ENCODE assay signal across 8 cellular contexts in the genomic region with DNA sequence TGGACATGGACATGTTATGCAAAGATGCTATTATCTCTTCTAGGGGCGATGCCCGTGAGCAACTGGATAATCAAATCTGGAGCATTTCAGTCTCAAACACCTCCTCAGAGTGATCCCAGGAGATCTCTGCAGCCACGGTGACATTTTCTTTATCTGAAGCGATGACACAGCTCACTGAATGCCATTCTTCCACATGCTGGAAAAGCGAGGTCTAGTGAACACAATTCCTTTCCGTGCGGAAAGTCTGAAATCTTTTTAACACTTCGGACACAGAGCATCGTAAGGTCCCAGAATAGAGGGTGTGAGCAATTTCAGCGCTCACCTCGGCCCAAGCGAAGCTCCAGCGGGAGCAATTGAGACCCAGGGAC. TPM values are rescaled to one million over a fixed set of nuclear protein-coding genes. Genes with fewer than 3 reads are reported as not detected.
DNase-seq lines count a peak whose midpoint lies in the region; ATAC-seq, FAIRE-seq and TF ChIP-seq lines count a peak whose summit lies in the region.

No MANE protein-coding gene starts in this region.

- no peak for ATAC-seq in CD4-positive, CD25-positive, alpha-beta regulatory T cell (ENCODE audit: low read depth in 2 of 2)
- no peak for ATAC-seq in GM21381 (IDR thresholded peaks at IDR 0.05; ENCODE audit: unreplicated experiment)
- no peak for ATAC-seq in GM21737 (IDR thresholded peaks at IDR 0.05; ENCODE audit: unreplicated experiment)

- H3K27ac Mint-ChIP-seq in CD4-positive, CD25-positive, alpha-beta regulatory T cell, result peak overlapping the region in 2 of 3 donors; percentile 73 to 93
- H3K27ac Mint-ChIP-seq in nephron, result peak overlapping the region; percentile 53 to 84 (median 81)

- H3K27ac ChIP-seq in CD4-positive, CD25-positive, alpha-beta regulatory T cell (ENCODE audit: insufficient read depth, low read length, poor library complexity, severe bottlenecking), result peak overlapping the region; percentile 75
- H3K27ac ChIP-seq in coronary artery, result peak overlapping the region; percentile 75 to 89

- no peaks in the 10 kb centered on the region for H3K27me3 ChIP-seq in CD4-positive, CD25-positive, alpha-beta regulatory T cell (ENCODE audit: control insufficient read depth, insufficient read depth, low read length)

- peaks cover 7% of the 10 kb centered on the region for H3K36me3 Mint-ChIP-seq in CD4-positive, CD25-positive, alpha-beta regulatory T cell
- H3K36me3 Mint-ChIP-seq in nephron (ENCODE audit: low read depth), result peaks cover 20% of the 10 kb centered on the region

- no peaks in the 10 kb centered on the region for H3K27me3 Mint-ChIP-seq in CD4-positive, CD25-positive, alpha-beta regulatory T cell
- H3K27me3 Mint-ChIP-seq in nephron (ENCODE audit: low read depth), result no peaks in the 10 kb centered on the region

- TF ChIP-seq CTCF in coronary artery (IDR thresholded peaks at IDR 0.05) (no peak), nephron (IDR thresholded peaks at IDR 0.05; ENCODE audit: unreplicated experiment in 3 of 3) (no peak)

- peak overlapping the region; percentile 89 to 98 (median 95) for H3K4me3 Mint-ChIP-seq in CD4-positive, CD25-positive, alpha-beta regulatory T cell
- peak overlapping the region; percentile 79 to 90 (median 87) for H3K4me3 Mint-ChIP-seq in nephron

- peaks cover 26% of the 10 kb centered on the region for H3K4me1 ChIP-seq in CD4-positive, CD25-positive, alpha-beta regulatory T cell (ENCODE audit: control insufficient read depth, insufficient read depth, low read length, poor library complexity, severe bottlenecking)

- H3K36me3 ChIP-seq in CD4-positive, CD25-positive, alpha-beta regulatory T cell (ENCODE audit: control insufficient read depth, insufficient read depth, low read length), result peaks cover 9% of the 10 kb centered on the region

- H3K4me3 ChIP-seq in CD4-positive, CD25-positive, alpha-beta regulatory T cell (ENCODE audit: low read depth, low read length), result peak overlapping the region; percentile 95
- peak overlapping the region; percentile 97 for H3K4me3 ChIP-seq in Jurkat, Clone E6-1 (ENCODE audit: low read length)
- H3K4me3 ChIP-seq in coronary artery, result peak overlapping the region; percentile 82

- no peak for DNase-seq in CD4-positive, CD25-positive, alpha-beta regulatory T cell
- DNase-seq in Jurkat, Clone E6-1 (ENCODE audit: low read depth, low spot score), result no peak
- DNase-seq in coronary artery (ENCODE audit: low spot score) (no peak), GM12892 (ENCODE audit: insufficient read length) (no peak)
- DNase-seq in stimulated activated CD8-positive, alpha-beta memory T cell treated with anti-CD3 and anti-CD28 coated beads, Interleukin-4, amount 100 ng/mL, for 48 hours, result no peak

- TF ChIP-seq POLR2A in GM12892 (IDR thresholded peaks at IDR 0.05; ENCODE audit: low read depth, low read length), result no peak

- H3K4me1 Mint-ChIP-seq in CD4-positive, CD25-positive, alpha-beta regulatory T cell, result peaks cover 4 to 58% (median 30%) of the 10 kb centered on the region in 4 donors
- peaks cover 21% of the 10 kb centered on the region for H3K4me1 Mint-ChIP-seq in nephron

- no peaks in the 10 kb centered on the region for H3K9me3 ChIP-seq in CD4-positive, CD25-positive, alpha-beta regulatory T cell (ENCODE audit: control insufficient read depth in 2 of 2, low read length in 2 of 2)

- H3K9me3 Mint-ChIP-seq in CD4-positive, CD25-positive, alpha-beta regulatory T cell, result no peaks in the 10 kb centered on the region
- no peaks in the 10 kb centered on the region for H3K9me3 Mint-ChIP-seq in nephron

- no peak for FAIRE-seq in GM12892 (lab: Jason Lieb, UNC)

RNA-seq across cellular contexts. Expression of a gene that starts 0.5 kb away (rescaled TPM):
- total RNA-seq in CD4-positive, CD25-positive, alpha-beta regulatory T cell, result 0.27 TPM
- polyA plus RNA-seq in CD4-positive, CD25-positive, alpha-beta regulatory T cell, result under 1 TPM; 0.07 to 0.53 (median 0.34) TPM
- polyA plus RNA-seq in Jurkat, Clone E6-1 (2012; ENCODE audit: insufficient read depth, insufficient read length), result 16.1 TPM
- 4.7 TPM for polyA plus RNA-seq in GM12892 (2012; ENCODE audit: missing spikeins)

RNA-seq across cellular contexts. Expression of a gene that starts 27.2 kb away (rescaled TPM):
- total RNA-seq in CD4-positive, CD25-positive, alpha-beta regulatory T cell, result 16.7 TPM
- 10 to 100 TPM; 11.8 to 21.0 (median 14.5) TPM for polyA plus RNA-seq in CD4-positive, CD25-positive, alpha-beta regulatory T cell
- polyA plus RNA-seq in Jurkat, Clone E6-1 (2012; ENCODE audit: insufficient read depth, insufficient read length), result 54.5 TPM
- polyA plus RNA-seq in GM12892 (2012; ENCODE audit: missing spikeins), result 13.9 TPM

RNA-seq across cellular contexts. Expression of a gene that starts 54.6 kb away (rescaled TPM):
- total RNA-seq in CD4-positive, CD25-positive, alpha-beta regulatory T cell, result 27.2 TPM
- polyA plus RNA-seq in CD4-positive, CD25-positive, alpha-beta regulatory T cell, result 100 to 1,000 TPM; 112 to 125 (median 117) TPM
- 93.9 TPM for polyA plus RNA-seq in Jurkat, Clone E6-1 (2012; ENCODE audit: insufficient read depth, insufficient read length)
- polyA plus RNA-seq in GM12892 (2012; ENCODE audit: missing spikeins), result 37.1 TPM

RNA-seq across cellular contexts. Expression of a gene that starts 54.8 kb away (rescaled TPM):
- total RNA-seq in CD4-positive, CD25-positive, alpha-beta regulatory T cell, result 14.9 TPM
- 10 to 100 TPM; 33.2 to 43.6 (median 35.7) TPM for polyA plus RNA-seq in CD4-positive, CD25-positive, alpha-beta regulatory T cell
- 55.6 TPM for polyA plus RNA-seq in Jurkat, Clone E6-1 (2012; ENCODE audit: insufficient read depth, insufficient read length)
- 12.0 TPM for polyA plus RNA-seq in GM12892 (2012; ENCODE audit: missing spikeins)
